In genomic region chr19:45038931-45039893, GRCh38 we compare ENCODE assay signal across 8 cellular contexts. TPM values are rescaled to one million over a fixed set of nuclear protein-coding genes. Genes with fewer than 3 reads are reported as not detected.
DNase-seq lines count a peak whose midpoint lies in the region; ATAC-seq, FAIRE-seq and TF ChIP-seq lines count a peak whose summit lies in the region.

Gene CLASRP, plus strand, starts transcription at chr19:45039045. Its CDS starts 1,168 bp downstream, at chr19:45040213.

- H3K4me1 Mint-ChIP-seq in natural killer cell: peaks cover 31 to 36% of the 10 kb centered on the region in 2 donors

- ATAC-seq in GM21717 (IDR thresholded peaks at IDR 0.05; ENCODE audit: unreplicated experiment) (peak; percentile 63), natural killer cell (peak; percentile 92 to 97 (median 93))

- H3K4me3 ChIP-seq in KMS-11 (IDR thresholded peaks at IDR 0.05; ENCODE audit: insufficient read depth, low read depth, low read length) (no peak within 1 kb of the TSS), fibroblast of lung (replicated peaks in 1 of 4; ENCODE audit: control extremely low read depth in 1 of 4, insufficient read depth in 1 of 4, low read depth in 3 of 4, low read length in 4 of 4) (peak within 1 kb of the TSS; percentile 82 to 92 (median 87))

- no peaks in the 10 kb centered on the region for H3K27me3 Mint-ChIP-seq in natural killer cell (ENCODE audit: low read depth in 2 of 2)

- H3K4me3 Mint-ChIP-seq in natural killer cell: peak within 1 kb of the TSS; percentile 95

- H2AFZ ChIP-seq in KMS-11 (ENCODE audit: low read depth) (peak within 1 kb of the TSS; percentile 60; the same call in 1 of the 2 replicates), fibroblast of lung (ENCODE audit: low read length) (peak within 1 kb of the TSS; percentile 84)

- peaks cover 41% of the 10 kb centered on the region for H3K79me2 ChIP-seq in KMS-11 (ENCODE audit: insufficient read depth, low read depth)
- H3K79me2 ChIP-seq in fibroblast of lung (ENCODE audit: control insufficient read depth, insufficient read depth, low read length): peaks cover 33% of the 10 kb centered on the region

- H3K36me3 ChIP-seq in KMS-11 (ENCODE audit: insufficient read depth): peaks cover 6% of the 10 kb centered on the region; the same call in 1 of the 2 replicates
- H3K36me3 ChIP-seq in fibroblast of lung (ENCODE audit: control insufficient read depth, insufficient read depth, low read length): peaks cover 11% of the 10 kb centered on the region

- H3K27me3 ChIP-seq in KMS-11 (ENCODE audit: insufficient read depth, low read depth): no peaks in the 10 kb centered on the region
- no peaks in the 10 kb centered on the region for H3K27me3 ChIP-seq in fibroblast of lung (ENCODE audit: control insufficient read depth, insufficient read depth, low read length)

- H3K27ac ChIP-seq in KMS-11: peak within 1 kb of the TSS; percentile 63
- peak within 1 kb of the TSS; percentile 98 for H3K27ac ChIP-seq in fibroblast of lung (ENCODE audit: insufficient read depth, low read length)

- peak within 1 kb of the TSS; percentile 98 for H3K4me2 ChIP-seq in KMS-11
- peak within 1 kb of the TSS; percentile 98 for H3K4me2 ChIP-seq in fibroblast of lung (ENCODE audit: extremely low read depth, insufficient read depth, low read length)

- no peaks in the 10 kb centered on the region for H3K9me3 ChIP-seq in fibroblast of lung (ENCODE audit: control insufficient read depth, insufficient read depth, low read depth, low read length)

- peak; percentile 49 for FAIRE-seq in RCC 7860 (lab: Jason Lieb, UNC)

- H4K20me1 ChIP-seq in KMS-11 (ENCODE audit: insufficient read depth) (peaks cover 7% of the 10 kb centered on the region; the same call in 1 of the 2 replicates), fibroblast of lung (ENCODE audit: control insufficient read depth, extremely low read depth, insufficient read depth, low read length) (no peaks in the 10 kb centered on the region)

- DNase-seq in DMS153 treated with DMSO at 0.1 percent for 48 hours (lab: John Stamatoyannopoulos, UW; ENCODE audit: unreplicated experiment) (peak; percentile 83), RCC 7860 (ENCODE audit: low spot score) (peak; percentile 54), fibroblast of lung (ENCODE audit: low read depth in 2 of 2) (peak; percentile 85 to 92), natural killer cell (peak; percentile 89)
- DNase-seq in activated T-helper 1 cell treated with anti-CD3 and anti-CD28 coated beads, Interleukin-2, amount 50 U/mL, for 16 hours (ENCODE audit: low read depth in 1 of 2, low spot score in 1 of 2): peak; percentile 74 to 83
- DNase-seq in stimulated activated naive CD4-positive, alpha-beta T cell (lab: John Stamatoyannopoulos, UW): peak; percentile 71 to 87 (median 82)

- intact Hi-C loops in natural killer cell (cut with micrococcal nuclease): loop anchor here (5.0 kb wide), 1 partner anchor 37 kb away; the partner anchor contains the start of gene RELB

- H3K4me1 ChIP-seq in KMS-11 (ENCODE audit: low read depth, poor library complexity, severe bottlenecking): peaks cover 20% of the 10 kb centered on the region
- peaks cover 7% of the 10 kb centered on the region for H3K4me1 ChIP-seq in fibroblast of lung (ENCODE audit: control insufficient read depth, extremely low read depth, insufficient read depth, low read length)

- H3K27ac Mint-ChIP-seq in natural killer cell: peak within 1 kb of the TSS; percentile 93 to 95

- no peak for TF ChIP-seq CTCF in KMS-11 (conservative IDR thresholded peaks at IDR 0.05; ENCODE audit: low read depth, low read length)
- TF ChIP-seq CTCF in fibroblast of lung (conservative IDR thresholded peaks at IDR 0.05 in 1 of 2, IDR thresholded peaks at IDR 0.05 in 1 of 2; ENCODE audit: low read depth in 1 of 2, low read length in 2 of 2): peak in 1 of 2 donors; percentile 8
- TF ChIP-seq CTCF in natural killer cell (IDR thresholded peaks at IDR 0.05): no peak

- no peaks in the 10 kb centered on the region for H3K9me3 Mint-ChIP-seq in natural killer cell

- no peaks in the 10 kb centered on the region for H3K36me3 Mint-ChIP-seq in natural killer cell

- H3K9ac ChIP-seq in KMS-11 (peak within 1 kb of the TSS; percentile 63; the same call in 1 of the 2 replicates), fibroblast of lung (ENCODE audit: insufficient read depth, low read length) (peak within 1 kb of the TSS; percentile 99)

RNA-seq across cellular contexts. Expression of gene CLASRP, which starts in this region (rescaled TPM):
- total RNA-seq in fibroblast of lung: 12.1 and 15.7 TPM in 2 replicates
- 12.1 and 17.9 TPM in 2 replicates for polyA plus RNA-seq in fibroblast of lung
- 32.3 and 34.1 TPM in 2 replicates for polyA plus RNA-seq in fibroblast of lung (2012)
- polyA minus RNA-seq in fibroblast of lung (ENCODE audit: low replicate concordance): 25.2 and 25.9 TPM in 2 replicates
- total RNA-seq in natural killer cell: 100 to 1,000 TPM; 142 to 160 (median 146) TPM
